Comparison of ENCODE assay signal across 22 cellular contexts in genomic region chr5:151139646-151140045, GRCh38. TPM values are rescaled to one million over a fixed set of nuclear protein-coding genes. Genes with fewer than 3 reads are reported as not detected.
A peak's percentile ranks its signal among the peaks of the same experiment; 100 is the strongest.
DNase-seq lines count a peak whose midpoint lies in the region; ATAC-seq and TF ChIP-seq lines count a peak whose summit lies in the region.
"Had no signal": no experiment of that assay in that cellular context is flagged by ENCODE, and none has a peak within 500 bp of the region (broad histone marks: within the 10 kb centered on the region; RNA-seq: fewer than 3 reads in every experiment).

No MANE protein-coding gene starts in this region.

- peak overlapping the region in 1 of 4 donors; percentile 84 for H3K27ac ChIP-seq in gastrocnemius medialis
- H3K27ac ChIP-seq: left lung, tibial nerve, WERI-Rb-1 had no signal

- H3K4me3 Mint-ChIP-seq in stimulated activated naive CD8-positive, alpha-beta T cell treated with anti-CD3 and anti-CD28 coated beads, Interleukin-15, amount 100 ng/mL, for 72 hours = peak overlapping the region in 1 of 2 donors; percentile 40
- H3K4me3 Mint-ChIP-seq in activated CD4-positive, alpha-beta memory T cell treated with anti-CD3 and anti-CD28 coated beads, Interleukin-2, amount 10 ng/mL, durations not matched to agents 7 days and 5 days = no peak overlapping the region
- peak overlapping the region; percentile 63 to 81 (median 67) for H3K4me3 Mint-ChIP-seq in immature natural killer cell
- H3K4me3 Mint-ChIP-seq in type B pancreatic cell = no peak overlapping the region
- H3K4me3 Mint-ChIP-seq: mesothelial cell of epicardium, neural crest cell had no signal

- peaks cover 33 to 45% of the 10 kb centered on the region in 2 donors for H3K4me1 ChIP-seq in gastrocnemius medialis

- in situ Hi-C loops in gastrocnemius medialis (cut with MboI; ENCODE audit: low sequenced_read_pairs in 4 of 4) = loop anchor here in 1 of 4 donors (25.0 kb wide), 1 partner anchor 98 kb away; no protein-coding TSS in a partner anchor

- intact Hi-C loops in gastrocnemius medialis (cut with DNase I; ENCODE audit: low total_unique reads) = loop anchor here (2.0 kb wide), 2 partner anchors 15 to 17 kb away; partner anchors contain the start of gene ANXA6

- DNase-seq in stimulated activated naive CD8-positive, alpha-beta T cell treated with anti-CD3 and anti-CD28 coated beads, Interleukin-15, Interleukin-2, amounts not matched to agents 100 U/mL and 50 U/mL, for 24 hours = peak; percentile 35
- no peak for DNase-seq in stimulated activated naive CD8-positive, alpha-beta T cell treated with anti-CD3 and anti-CD28 coated beads, Interleukin-15, amount 100 ng/mL, for 72 hours
- no peak for DNase-seq in activated CD4-positive, alpha-beta memory T cell treated with anti-CD3 and anti-CD28 coated beads, Interleukin-2, amount 10 ng/mL, durations not matched to agents 7 days and 5 days
- peak in 2 of 3 donors; percentile 32 to 42 for DNase-seq in immature natural killer cell
- no peak for DNase-seq in gastrocnemius medialis
- DNase-seq in type B pancreatic cell (ENCODE audit: extremely low spot score, unreplicated experiment) = no peak
- DNase-seq: anterior cingulate cortex, DMS79 treated with DMSO at 0.1 percent for 48 hours, erythroblast, foreskin fibroblast, left lung, MG63, NCI-H1417 treated with DMSO at 0.1 percent for 48 hours, NCI-H524, sigmoid colon, WERI-Rb-1 had no signal

- no peak for TF ChIP-seq CTCF in gastrocnemius medialis (IDR thresholded peaks at IDR 0.05 in 4 of 5, conservative IDR thresholded peaks at IDR 0.05 in 1 of 5)
- TF ChIP-seq CTCF in type B pancreatic cell (conservative IDR thresholded peaks at IDR 0.05) = no peak

- ATAC-seq in stimulated activated naive CD8-positive, alpha-beta T cell treated with anti-CD3 and anti-CD28 coated beads, Interleukin-15, Interleukin-2, amounts not matched to agents 100 U/mL and 50 U/mL, for 24 hours = peak; percentile 15
- no peak for ATAC-seq in stimulated activated naive CD8-positive, alpha-beta T cell treated with anti-CD3 and anti-CD28 coated beads, Interleukin-15, amount 100 ng/mL, for 72 hours
- ATAC-seq in gastrocnemius medialis (no peak), HG03442 (IDR thresholded peaks at IDR 0.05; ENCODE audit: unreplicated experiment) (no peak)
- ATAC-seq: GM12878, HCT116, left lung had no signal

- H3K27me3 Mint-ChIP-seq in stimulated activated naive CD8-positive, alpha-beta T cell treated with anti-CD3 and anti-CD28 coated beads, Interleukin-15, amount 100 ng/mL, for 72 hours = no peaks in the 10 kb centered on the region
- no peaks in the 10 kb centered on the region for H3K27me3 Mint-ChIP-seq in activated CD4-positive, alpha-beta memory T cell treated with anti-CD3 and anti-CD28 coated beads, Interleukin-2, amount 10 ng/mL, durations not matched to agents 7 days and 5 days
- H3K27me3 Mint-ChIP-seq in immature natural killer cell (ENCODE audit: low read depth in 3 of 3) (peaks cover 2 to 5% (median 4%) of the 10 kb centered on the region in 3 donors), type B pancreatic cell (no peaks in the 10 kb centered on the region)

- no peaks in the 10 kb centered on the region for H3K27me3 ChIP-seq in gastrocnemius medialis
- H3K27me3 ChIP-seq: left lung, MG63, sigmoid colon, tibial nerve had no signal

- peaks cover 2 to 48% of the 10 kb centered on the region in 2 donors for H3K36me3 ChIP-seq in gastrocnemius medialis

- CTCF ChIA-PET in activated CD4-positive, alpha-beta memory T cell treated with anti-CD3 and anti-CD28 coated beads, Interleukin-2, amount 10 ng/mL, durations not matched to agents 7 days and 5 days (lab: Charles Lee) = interaction anchor here (2.1 kb wide), 1 partner anchor 9 kb away, joined by 6 read pairs; no protein-coding TSS in a partner anchor

- no peak overlapping the region for H3K4me3 ChIP-seq in gastrocnemius medialis
- H3K4me3 ChIP-seq: GM12878, left lung, MG63, sigmoid colon, tibial nerve had no signal

- H3K36me3 Mint-ChIP-seq in activated CD4-positive, alpha-beta memory T cell treated with anti-CD3 and anti-CD28 coated beads, Interleukin-2, amount 10 ng/mL, durations not matched to agents 7 days and 5 days (ENCODE audit: low read depth) = peaks cover 88% of the 10 kb centered on the region
- peaks cover 41 to 69% (median 41%) of the 10 kb centered on the region in 3 donors for H3K36me3 Mint-ChIP-seq in immature natural killer cell
- peaks cover 22% of the 10 kb centered on the region for H3K36me3 Mint-ChIP-seq in type B pancreatic cell

- H3K27ac Mint-ChIP-seq in stimulated activated naive CD8-positive, alpha-beta T cell treated with anti-CD3 and anti-CD28 coated beads, Interleukin-15, amount 100 ng/mL, for 72 hours = peak overlapping the region in 1 of 2 donors; percentile 13
- peak overlapping the region; percentile 31 for H3K27ac Mint-ChIP-seq in activated CD4-positive, alpha-beta memory T cell treated with anti-CD3 and anti-CD28 coated beads, Interleukin-2, amount 10 ng/mL, durations not matched to agents 7 days and 5 days
- H3K27ac Mint-ChIP-seq in immature natural killer cell (peak overlapping the region; percentile 88 to 97 (median 92)), type B pancreatic cell (no peak overlapping the region)
- H3K27ac Mint-ChIP-seq: mesothelial cell of epicardium had no signal

- peaks cover 93% of the 10 kb centered on the region for H3K4me1 Mint-ChIP-seq in stimulated activated naive CD8-positive, alpha-beta T cell treated with anti-CD3 and anti-CD28 coated beads, Interleukin-15, amount 100 ng/mL, for 72 hours
- H3K4me1 Mint-ChIP-seq in activated CD4-positive, alpha-beta memory T cell treated with anti-CD3 and anti-CD28 coated beads, Interleukin-2, amount 10 ng/mL, durations not matched to agents 7 days and 5 days = peaks cover 78% of the 10 kb centered on the region
- H3K4me1 Mint-ChIP-seq in immature natural killer cell (peaks cover 75 to 90% of the 10 kb centered on the region in 2 donors), type B pancreatic cell (ENCODE audit: unreplicated experiment) (peaks cover 24% of the 10 kb centered on the region)
- H3K4me1 Mint-ChIP-seq: neural crest cell had no signal

- no peaks in the 10 kb centered on the region for H3K9me3 Mint-ChIP-seq in stimulated activated naive CD8-positive, alpha-beta T cell treated with anti-CD3 and anti-CD28 coated beads, Interleukin-15, amount 100 ng/mL, for 72 hours
- H3K9me3 Mint-ChIP-seq in activated CD4-positive, alpha-beta memory T cell treated with anti-CD3 and anti-CD28 coated beads, Interleukin-2, amount 10 ng/mL, durations not matched to agents 7 days and 5 days = no peaks in the 10 kb centered on the region
- no peaks in the 10 kb centered on the region for H3K9me3 Mint-ChIP-seq in immature natural killer cell
- H3K9me3 Mint-ChIP-seq in type B pancreatic cell = no peaks in the 10 kb centered on the region
- H3K9me3 Mint-ChIP-seq: mesothelial cell of epicardium, neural crest cell had no signal

- POLR2A ChIA-PET in activated CD4-positive, alpha-beta memory T cell treated with anti-CD3 and anti-CD28 coated beads, Interleukin-2, amount 10 ng/mL, durations not matched to agents 7 days and 5 days (lab: Charles Lee) = interaction anchor here (1.0 to 1.7 kb wide), 5 partner anchors 9 to 58 kb away, joined by 3 to 7 read pairs (median 4); no protein-coding TSS in a partner anchor

- no peak for TF ChIP-seq POLR2A in gastrocnemius medialis (IDR thresholded peaks at IDR 0.05)

- no peaks in the 10 kb centered on the region for H3K9me3 ChIP-seq in gastrocnemius medialis
- H3K9me3 ChIP-seq: left lung, MG63, sigmoid colon, tibial nerve had no signal

RNA-seq across cellular contexts. Expression of gene ANXA6, which starts 17.9 kb away (rescaled TPM):
- total RNA-seq in activated CD4-positive, alpha-beta memory T cell treated with anti-CD3 and anti-CD28 coated beads, Interleukin-2, amount 10 ng/mL, durations not matched to agents 7 days and 5 days = 100 to 1,000 TPM; 603 to 606 TPM
- polyA plus RNA-seq in immature natural killer cell = 100 to 1,000 TPM; 313 to 679 (median 395) TPM
- total RNA-seq in gastrocnemius medialis (100 to 1,000 TPM in 3 of 4 donors, 10 to 100 TPM in 1; 91.6 to 164 (median 142) TPM), type B pancreatic cell (ENCODE audit: low replicate concordance) (42.8 and 200 TPM in 2 replicates)

RNA-seq across cellular contexts. Expression of gene TNIP1, which starts 58.8 kb away (rescaled TPM):
- 100 to 1,000 TPM; 188 to 201 TPM for total RNA-seq in activated CD4-positive, alpha-beta memory T cell treated with anti-CD3 and anti-CD28 coated beads, Interleukin-2, amount 10 ng/mL, durations not matched to agents 7 days and 5 days
- 10 to 100 TPM; 21.8 to 62.4 (median 40.2) TPM for polyA plus RNA-seq in immature natural killer cell
- total RNA-seq in gastrocnemius medialis (100 to 1,000 TPM; 112 to 228 (median 188) TPM), type B pancreatic cell (ENCODE audit: low replicate concordance) (63.6 and 89.2 TPM in 2 replicates)

Comparison
In these comparisons a context has a peak if more than half of its experiments do, and no peak if none do; other contexts are left out.
1. DNase-seq: peak in stimulated activated naive CD8-positive, alpha-beta T cell treated with anti-CD3 and anti-CD28 coated beads, Interleukin-15, Interleukin-2, amounts not matched to agents 100 U/mL and 50 U/mL, for 24 hours (single experiment) and immature natural killer cell (2 of 3); none in stimulated activated naive CD8-positive, alpha-beta T cell treated with anti-CD3 and anti-CD28 coated beads, Interleukin-15, amount 100 ng/mL, for 72 hours (0 of 2), activated CD4-positive, alpha-beta memory T cell treated with anti-CD3 and anti-CD28 coated beads, Interleukin-2, amount 10 ng/mL, durations not matched to agents 7 days and 5 days (single experiment), gastrocnemius medialis (0 of 2) and type B pancreatic cell (single experiment).
2. H3K4me3 Mint-ChIP-seq: peak in immature natural killer cell (5 of 5); none in activated CD4-positive, alpha-beta memory T cell treated with anti-CD3 and anti-CD28 coated beads, Interleukin-2, amount 10 ng/mL, durations not matched to agents 7 days and 5 days (single experiment) and type B pancreatic cell (single experiment).